In the genomic region with DNA sequence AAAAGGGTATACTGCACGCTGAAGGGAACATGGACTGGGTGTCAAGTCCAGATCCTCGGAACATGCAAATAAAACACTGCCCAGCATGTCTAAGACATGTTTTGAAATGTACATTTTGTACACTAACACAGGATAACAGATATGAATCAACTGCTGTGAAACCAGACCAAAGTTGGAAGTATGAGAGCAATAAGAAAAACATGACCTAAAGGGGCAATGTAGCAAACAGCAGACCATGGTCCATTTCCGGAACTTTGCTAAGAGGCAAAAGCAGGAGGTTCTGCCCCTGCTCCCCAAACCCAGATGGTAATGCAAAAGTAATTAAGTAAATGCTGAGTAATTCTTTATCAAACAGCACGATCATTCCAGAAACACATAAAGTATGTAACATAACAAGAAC, we compare ENCODE assay signal across 24 cellular contexts.
"Had no signal": no experiment of that assay in that cellular context is flagged by ENCODE, and none has a peak within 500 bp of the region (broad histone marks: within the 10 kb centered on the region; RNA-seq: fewer than 3 reads in every experiment).

No MANE protein-coding gene starts in this region.

- H3K9me3 ChIP-seq: esophagus squamous epithelium, left ventricle myocardium inferior, lower lobe of right lung, prostate gland, right lobe of liver, suprapubic skin, tibial artery, upper lobe of left lung, uterus had no signal

- DNase-seq: cortex of kidney; effector memory CD4-positive, alpha-beta T cell; esophagus squamous epithelium; foreskin keratinocyte; immature natural killer cell; kidney; left cardiac atrium; left ventricle myocardium inferior; lower lobe of right lung; mesenchymal stem cell; naive B cell; retina; right lobe of liver; stimulated activated CD4-positive, alpha-beta T cell treated with anti-CD3 and anti-CD28 coated beads, Interleukin-4, amount 100 ng/mL, for 1 hour; stimulated activated CD8-positive, alpha-beta memory T cell treated with anti-CD3 and anti-CD28 coated beads, Interleukin-4, amount 100 ng/mL, for 48 hours; stimulated activated naive CD8-positive, alpha-beta T cell treated with anti-CD3 and anti-CD28 coated beads, Interleukin-15, Interleukin-2, amounts not matched to agents 100 U/mL and 50 U/mL, for 24 hours; tibial artery; upper lobe of left lung; uterus had no signal

- H3K27ac Mint-ChIP-seq: immature natural killer cell; naive B cell; nephron; stimulated activated effector memory CD8-positive, alpha-beta T cell treated with anti-CD3 and anti-CD28 coated beads, Interleukin-12 subunit alpha, Interleukin-12 subunit beta, amount 100 ng/mL, for 72 hours had no signal

- H3K27me3 Mint-ChIP-seq: naive B cell had no signal

- H3K79me2 ChIP-seq: parathyroid adenoma had no signal

- H3K9me3 Mint-ChIP-seq: nephron had no signal

- H3K27ac ChIP-seq: foreskin keratinocyte, left ventricle myocardium inferior, lower lobe of right lung, parathyroid adenoma, prostate gland, right lobe of liver, suprapubic skin, tibial artery, upper lobe of left lung, uterus had no signal

- H3K4me1 Mint-ChIP-seq: immature natural killer cell; naive B cell; stimulated activated effector memory CD8-positive, alpha-beta T cell treated with anti-CD3 and anti-CD28 coated beads, Interleukin-12 subunit alpha, Interleukin-12 subunit beta, amount 100 ng/mL, for 72 hours had no signal

- H3K4me1 ChIP-seq: left ventricle myocardium inferior, lower lobe of right lung, parathyroid adenoma, prostate gland, right lobe of liver, suprapubic skin, upper lobe of left lung, uterus had no signal

- H3K36me3 ChIP-seq: esophagus squamous epithelium, left ventricle myocardium inferior, lower lobe of right lung, prostate gland, right lobe of liver, suprapubic skin, tibial artery, upper lobe of left lung, uterus had no signal

- H3K9ac ChIP-seq: parathyroid adenoma had no signal

- H3K36me3 Mint-ChIP-seq: immature natural killer cell; naive B cell; stimulated activated effector memory CD8-positive, alpha-beta T cell treated with anti-CD3 and anti-CD28 coated beads, Interleukin-12 subunit alpha, Interleukin-12 subunit beta, amount 100 ng/mL, for 72 hours had no signal

- H3K4me3 Mint-ChIP-seq: immature natural killer cell; naive B cell; nephron; stimulated activated effector memory CD8-positive, alpha-beta T cell treated with anti-CD3 and anti-CD28 coated beads, Interleukin-12 subunit alpha, Interleukin-12 subunit beta, amount 100 ng/mL, for 72 hours had no signal

- H3K4me3 ChIP-seq: esophagus squamous epithelium, left ventricle myocardium inferior, lower lobe of right lung, prostate gland, right lobe of liver, suprapubic skin, tibial artery, upper lobe of left lung, uterus had no signal

- H3K27me3 ChIP-seq: esophagus squamous epithelium, foreskin keratinocyte, right lobe of liver, suprapubic skin, tibial artery, upper lobe of left lung, uterus had no signal

- H2AFZ ChIP-seq: parathyroid adenoma had no signal

- ATAC-seq: foreskin keratinocyte; left cardiac atrium; lower lobe of right lung; right lobe of liver; stimulated activated effector memory CD8-positive, alpha-beta T cell treated with anti-CD3 and anti-CD28 coated beads, Interleukin-12 subunit alpha, Interleukin-12 subunit beta, amount 100 ng/mL, for 72 hours; stimulated activated naive CD8-positive, alpha-beta T cell treated with anti-CD3 and anti-CD28 coated beads, Interleukin-15, Interleukin-2, amounts not matched to agents 100 U/mL and 50 U/mL, for 24 hours had no signal

- FAIRE-seq: kidney had no signal
